ENCODE assay signal across 8 cellular contexts in genomic region chr4:108619372-108620100, GRCh38. TPM values are rescaled to one million over a fixed set of nuclear protein-coding genes. Genes with fewer than 3 reads are reported as not detected.
A peak's percentile ranks its signal among the peaks of the same experiment; 100 is the strongest.
DNase-seq lines count a peak whose midpoint lies in the region; ATAC-seq, FAIRE-seq and TF ChIP-seq lines count a peak whose summit lies in the region.

No MANE protein-coding gene starts in this region.

- TF ChIP-seq CTCF in WERI-Rb-1 (IDR thresholded peaks at IDR 0.05; ENCODE audit: low read depth, low read length): no peak
- TF ChIP-seq CTCF in ovary (IDR thresholded peaks at IDR 0.05): no peak

- no peak overlapping the region for H3K9ac ChIP-seq in endocrine pancreas (ENCODE audit: control insufficient read depth, insufficient read depth, low read length)

- H3K36me3 ChIP-seq in WERI-Rb-1: peaks cover 41% of the 10 kb centered on the region
- H3K36me3 ChIP-seq in endocrine pancreas (ENCODE audit: control insufficient read depth, insufficient read depth, low read length): peaks cover 5% of the 10 kb centered on the region
- H3K36me3 ChIP-seq in ovary: no peaks in the 10 kb centered on the region

- peak overlapping the region; percentile 48 for H3K27ac ChIP-seq in WERI-Rb-1
- peak overlapping the region in 1 of 2 donors; percentile 70 for H3K27ac ChIP-seq in ovary

- H3K27me3 ChIP-seq in WERI-Rb-1 (ENCODE audit: insufficient read depth, low read depth, severe bottlenecking): no peaks in the 10 kb centered on the region
- no peaks in the 10 kb centered on the region for H3K27me3 ChIP-seq in endocrine pancreas (ENCODE audit: control insufficient read depth, insufficient read depth, low read length)
- no peaks in the 10 kb centered on the region for H3K27me3 ChIP-seq in ovary

- TF ChIP-seq POLR2A in ovary (IDR thresholded peaks at IDR 0.05): no peak
- TF ChIP-seq POLR2A in H54 (IDR thresholded peaks at IDR 0.05; ENCODE audit: low read depth, low read length): no peak

- no peak for FAIRE-seq in H54 (lab: Jason Lieb, UNC)

- H3K4me1 ChIP-seq in endocrine pancreas (ENCODE audit: control insufficient read depth, insufficient read depth, low read length) (peaks cover 4% of the 10 kb centered on the region), ovary (ENCODE audit: insufficient read depth) (peaks cover 3% of the 10 kb centered on the region)

- intact Hi-C loops in ovary (cut with DNase I): no loop called here

- peaks cover 6% of the 10 kb centered on the region for H3K9me3 ChIP-seq in WERI-Rb-1 (ENCODE audit: severe bottlenecking)
- H3K9me3 ChIP-seq in endocrine pancreas (ENCODE audit: control insufficient read depth, low read length): no peaks in the 10 kb centered on the region
- H3K9me3 ChIP-seq in ovary: no peaks in the 10 kb centered on the region

- TF ChIP-seq EP300 in ovary (IDR thresholded peaks at IDR 0.05): no peak

- 75 to 79% (median 77%) methylated on average over 7 of the region's 7 CpGs for WGBS in ovary, 3 donors

- ATAC-seq in HG02885 (IDR thresholded peaks at IDR 0.05; ENCODE audit: poor library complexity, unreplicated experiment): peak; percentile 11
- ATAC-seq in HG03342 (IDR thresholded peaks at IDR 0.05; ENCODE audit: unreplicated experiment): no peak

- H3K4me3 ChIP-seq in GM08714 (ENCODE audit: low read length) (peak overlapping the region; percentile 64; the same call in 1 of the 2 replicates), WERI-Rb-1 (ENCODE audit: low read depth, low read length) (peak overlapping the region; percentile 98), endocrine pancreas (ENCODE audit: control insufficient read depth, insufficient read depth, low read length) (peak overlapping the region; percentile 95), ovary (peak overlapping the region; percentile 81)

- DNase-seq in WERI-Rb-1: peak; percentile 18
- DNase-seq in ovary: no peak
- no peak for DNase-seq in H54 (ENCODE audit: insufficient read length, low spot score)
- no peak for DNase-seq in NCI-H774 (lab: John Stamatoyannopoulos, UW)

RNA-seq across cellular contexts. Expression of gene RPL34, which starts 0.8 kb away (rescaled TPM):
- 1,000 to 10,000 TPM; 2,196 to 4,044 (median 3,147) TPM for total RNA-seq in ovary
- 1,000 to 10,000 TPM; 2,734 to 9,736 TPM for polyA plus RNA-seq in ovary

RNA-seq across cellular contexts. Expression of gene OSTC, which starts 30.9 kb away (rescaled TPM):
- total RNA-seq in ovary: 10 to 100 TPM; 52.0 to 98.5 (median 67.1) TPM
- polyA plus RNA-seq in ovary: 100 to 1,000 TPM; 107 to 110 TPM
